ENCODE assay signal across 13 cellular contexts in genomic region chr15:100726426-100727190, GRCh38.
A peak's percentile ranks its signal among the peaks of the same experiment; 100 is the strongest.
DNase-seq lines count a peak whose midpoint lies in the region; ATAC-seq and TF ChIP-seq lines count a peak whose summit lies in the region.
"Had no signal": no experiment of that assay in that cellular context is flagged by ENCODE, and none has a peak within 500 bp of the region (broad histone marks: within the 10 kb centered on the region; RNA-seq: fewer than 3 reads in every experiment).

No MANE protein-coding gene starts in this region.

- intact Hi-C loops in Calu3 (cut with micrococcal nuclease; ENCODE audit: unreplicated experiment): no loop called here
- intact Hi-C loops in left colon (cut with DNase I, micrococcal nuclease): no loop called here

- no peak for TF ChIP-seq CTCF in Calu3 (IDR thresholded peaks at IDR 0.05; ENCODE audit: unreplicated experiment)

- CTCF ChIA-PET in Calu3 (lab: Charles Lee): interaction anchor here (0.6 to 2.0 kb wide), 2 partner anchors 9 to 11 kb away, joined by 5 to 6 read pairs; no protein-coding TSS in a partner anchor

- no peak overlapping the region for H3K4me3 Mint-ChIP-seq in Calu3 (ENCODE audit: low read depth, unreplicated experiment)
- H3K4me3 Mint-ChIP-seq in stimulated activated memory B cell treated with anti-CD40 and anti-IgM and Interleukin-4, amounts not matched to agents 10 μg/mL and 1 μg/mL and 100 μg/mL, for 72 hours: no peak overlapping the region
- H3K4me3 Mint-ChIP-seq: activated naive CD4-positive, alpha-beta T cell treated with anti-CD3 and anti-CD28 coated beads, Interleukin-2, amount 10 ng/mL, durations not matched to agents 7 days and 5 days had no signal

- no TSS peak for BruUV-seq in Calu3 (replicated peaks; lab: Mats Ljungman, UMichigan)

- H3K9me3 Mint-ChIP-seq in Calu3 (ENCODE audit: low read depth, unreplicated experiment): no peaks in the 10 kb centered on the region
- no peaks in the 10 kb centered on the region for H3K9me3 Mint-ChIP-seq in stimulated activated memory B cell treated with anti-CD40 and anti-IgM and Interleukin-4, amounts not matched to agents 10 μg/mL and 1 μg/mL and 100 μg/mL, for 72 hours
- H3K9me3 Mint-ChIP-seq: activated naive CD4-positive, alpha-beta T cell treated with anti-CD3 and anti-CD28 coated beads, Interleukin-2, amount 10 ng/mL, durations not matched to agents 7 days and 5 days had no signal

- H3K36me3 Mint-ChIP-seq in Calu3 (ENCODE audit: insufficient read depth, unreplicated experiment): peaks cover 34% of the 10 kb centered on the region
- no peaks in the 10 kb centered on the region for H3K36me3 Mint-ChIP-seq in stimulated activated memory B cell treated with anti-CD40 and anti-IgM and Interleukin-4, amounts not matched to agents 10 μg/mL and 1 μg/mL and 100 μg/mL, for 72 hours
- H3K36me3 Mint-ChIP-seq: activated naive CD4-positive, alpha-beta T cell treated with anti-CD3 and anti-CD28 coated beads, Interleukin-2, amount 10 ng/mL, durations not matched to agents 7 days and 5 days had no signal

- no peaks in the 10 kb centered on the region for H3K27me3 Mint-ChIP-seq in Calu3 (ENCODE audit: unreplicated experiment)
- peaks cover 24% of the 10 kb centered on the region for H3K27me3 Mint-ChIP-seq in stimulated activated memory B cell treated with anti-CD40 and anti-IgM and Interleukin-4, amounts not matched to agents 10 μg/mL and 1 μg/mL and 100 μg/mL, for 72 hours
- H3K27me3 Mint-ChIP-seq: activated naive CD4-positive, alpha-beta T cell treated with anti-CD3 and anti-CD28 coated beads, Interleukin-2, amount 10 ng/mL, durations not matched to agents 7 days and 5 days had no signal

- no peak for ATAC-seq in HG03354 (IDR thresholded peaks at IDR 0.05; ENCODE audit: poor library complexity, severe bottlenecking, unreplicated experiment)
- no peak for ATAC-seq in stimulated activated memory B cell treated with anti-CD40 and anti-IgM and Interleukin-4, amounts not matched to agents 10 μg/mL and 1 μg/mL and 100 μg/mL, for 72 hours
- ATAC-seq in left colon: no peak
- ATAC-seq: GM12878 had no signal

- DNase-seq in Calu3: no peak
- peak; percentile 100 for DNase-seq in NCI-H226
- DNase-seq in dedifferentiated amniotic fluid mesenchymal stem cell (ENCODE audit: extremely low spot score): peak; percentile 45
- DNase-seq in mucosa of gallbladder (ENCODE audit: low spot score): peak; percentile 6
- no peak for DNase-seq in stimulated activated CD4-positive, alpha-beta T cell treated with anti-CD3 and anti-CD28 coated beads, Interleukin-4, amount 100 ng/mL, for 24 hours
- DNase-seq in left colon: no peak
- DNase-seq: activated naive CD4-positive, alpha-beta T cell treated with anti-CD3 and anti-CD28 coated beads, Interleukin-2, amount 10 ng/mL, durations not matched to agents 7 days and 5 days; NCI-H187 treated with DMSO at 0.1 percent for 48 hours; NCI-H774; SIG-M5 had no signal

- peaks cover 59% of the 10 kb centered on the region for H3K4me1 Mint-ChIP-seq in Calu3 (ENCODE audit: low read depth, unreplicated experiment)
- H3K4me1 Mint-ChIP-seq in stimulated activated memory B cell treated with anti-CD40 and anti-IgM and Interleukin-4, amounts not matched to agents 10 μg/mL and 1 μg/mL and 100 μg/mL, for 72 hours: no peaks in the 10 kb centered on the region
- H3K4me1 Mint-ChIP-seq: activated naive CD4-positive, alpha-beta T cell treated with anti-CD3 and anti-CD28 coated beads, Interleukin-2, amount 10 ng/mL, durations not matched to agents 7 days and 5 days had no signal

- peak overlapping the region; percentile 96 for H3K27ac Mint-ChIP-seq in Calu3 (ENCODE audit: unreplicated experiment)
- H3K27ac Mint-ChIP-seq in stimulated activated memory B cell treated with anti-CD40 and anti-IgM and Interleukin-4, amounts not matched to agents 10 μg/mL and 1 μg/mL and 100 μg/mL, for 72 hours: no peak overlapping the region
- H3K27ac Mint-ChIP-seq: activated naive CD4-positive, alpha-beta T cell treated with anti-CD3 and anti-CD28 coated beads, Interleukin-2, amount 10 ng/mL, durations not matched to agents 7 days and 5 days had no signal

Comparison
In these comparisons a context has a peak if more than half of its experiments do, and no peak if none do; other contexts are left out.
1. DNase-seq: peak in NCI-H226 (single experiment), dedifferentiated amniotic fluid mesenchymal stem cell (single experiment) and mucosa of gallbladder (single experiment); none in Calu3 (single experiment), stimulated activated CD4-positive, alpha-beta T cell treated with anti-CD3 and anti-CD28 coated beads, Interleukin-4, amount 100 ng/mL, for 24 hours (single experiment) and left colon (0 of 2).